1 cellular context compared by ENCODE assay signal in the genomic region with DNA sequence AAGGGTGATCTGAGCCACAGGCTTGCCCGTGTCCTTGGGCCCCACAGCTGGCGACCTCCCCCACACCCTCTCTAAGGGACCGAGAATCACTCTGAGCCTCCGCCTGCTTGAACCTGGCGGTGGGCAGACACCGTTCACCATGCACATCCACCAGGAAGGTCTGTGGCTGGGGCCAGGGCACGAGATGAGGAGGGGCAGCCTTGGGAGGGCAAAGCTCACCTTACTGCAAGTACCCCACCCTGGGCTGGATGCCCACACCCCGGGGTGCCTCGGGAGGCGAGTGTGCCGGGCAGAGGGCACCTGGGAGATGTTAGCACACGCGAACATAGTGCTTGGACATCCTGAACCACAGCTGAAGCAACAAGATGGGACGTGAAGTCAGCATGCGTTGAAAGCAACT.
TF ChIP-seq lines count a peak whose summit lies in the region.

No MANE protein-coding gene starts in this region.

TF ChIP-seq in K562, 482 proteins besides CTCF, POLR2A, EP300 and RAD21:
- TF ChIP-seq MAX (CRISPR knock-in tag; IDR thresholded peaks at IDR 0.05) (0 out of 2 replicates have a peak, but pooled peaks have one; percentile 21), ZNF76 (CRISPR knock-in tag; IDR thresholded peaks at IDR 0.05; ENCODE audit: borderline replicate concordance) (peak; percentile 30; the same call in 1 of the 2 replicates), RAD51 (IDR thresholded peaks at IDR 0.05; ENCODE audit: borderline replicate concordance, low read depth) (no peak)
TF ChIP-seq in K562: peak in this region for 2.
